ENCODE assay signal across 11 cellular contexts in the genomic region with DNA sequence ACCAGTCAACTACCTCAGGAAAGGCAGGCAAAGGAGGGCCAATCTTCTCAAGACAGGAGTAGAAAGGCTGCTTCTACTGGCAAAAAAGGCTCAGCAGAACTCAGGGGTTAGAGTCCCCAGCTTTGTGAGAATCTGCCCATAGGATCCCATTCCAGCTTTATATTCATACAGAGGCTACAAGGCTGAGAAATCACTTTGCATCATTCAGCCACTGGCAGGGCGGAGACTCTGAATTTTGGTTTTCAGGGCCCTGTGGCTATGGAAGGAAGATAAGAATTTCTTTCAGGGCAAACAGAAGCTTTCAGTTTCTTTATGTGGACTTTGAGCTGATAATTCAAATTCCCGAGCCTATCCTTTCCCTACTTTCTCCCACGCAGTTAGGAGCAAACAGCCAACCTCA.
DNase-seq lines count a peak whose midpoint lies in the region; ATAC-seq lines count a peak whose summit lies in the region.
"Had no signal": no experiment of that assay in that cellular context is flagged by ENCODE, and none has a peak within 500 bp of the region (broad histone marks: within the 10 kb centered on the region; RNA-seq: fewer than 3 reads in every experiment).

No MANE protein-coding gene starts in this region.

- no peaks in the 10 kb centered on the region for H3K36me3 ChIP-seq in CD4-positive, alpha-beta memory T cell (ENCODE audit: insufficient read depth, low read length)
- no peaks in the 10 kb centered on the region for H3K36me3 ChIP-seq in H7 (replicated peaks; ENCODE audit: control insufficient read depth, insufficient read depth, low read length)
- H3K36me3 ChIP-seq: SJSA1 had no signal

- H3K27me3 Mint-ChIP-seq in CD4-positive, alpha-beta memory T cell, result no peaks in the 10 kb centered on the region
- H3K27me3 Mint-ChIP-seq: type B pancreatic cell had no signal

- H3K27ac ChIP-seq in CD4-positive, alpha-beta memory T cell (ENCODE audit: low read depth, low read length), result peak overlapping the region; percentile 64
- H3K27ac ChIP-seq: SJSA1 had no signal

- POLR2A ChIA-PET in CD4-positive, alpha-beta memory T cell (lab: Charles Lee; ENCODE audit: partially characterized antibody), result interaction anchor here (0.7 to 3.6 kb wide), 18 partner anchors 9 to 1386 kb away, joined by 3 to 33 read pairs (median 3); a partner anchor contains a TSS

- intact Hi-C loops in CD4-positive, alpha-beta memory T cell (cut with micrococcal nuclease), result loop anchor here (5.0 to 10.0 kb wide), 5 partner anchors 162 to 1161 kb away; no protein-coding TSS in a partner anchor

- peak overlapping the region in 7 of 8 donors; percentile 45 to 81 (median 72) for H3K4me3 Mint-ChIP-seq in CD4-positive, alpha-beta memory T cell
- H3K4me3 Mint-ChIP-seq: type B pancreatic cell had no signal

- no peak overlapping the region for H3K4me3 ChIP-seq in CD4-positive, alpha-beta memory T cell (ENCODE audit: low read length in 2 of 2)
- no peak overlapping the region for H3K4me3 ChIP-seq in H7 (ENCODE audit: insufficient read depth, low read depth, low read length)
- H3K4me3 ChIP-seq: lung, SJSA1 had no signal

- H3K36me3 Mint-ChIP-seq in CD4-positive, alpha-beta memory T cell, result peaks cover 6 to 7% of the 10 kb centered on the region in 2 donors
- peaks cover 6 to 19% of the 10 kb centered on the region in 2 donors for H3K36me3 Mint-ChIP-seq in activated naive CD4-positive, alpha-beta T cell treated with anti-CD3 and anti-CD28 coated beads, Interleukin-2, amount 50 U/mL, for 72 hours
- H3K36me3 Mint-ChIP-seq: type B pancreatic cell had no signal

- no peaks in the 10 kb centered on the region for H3K9me3 ChIP-seq in CD4-positive, alpha-beta memory T cell (ENCODE audit: control insufficient read depth in 1 of 2, low read length in 2 of 2)
- H3K9me3 ChIP-seq: SJSA1 had no signal

- H3K27me3 ChIP-seq in CD4-positive, alpha-beta memory T cell (ENCODE audit: insufficient read depth, low read length), result no peaks in the 10 kb centered on the region
- H3K27me3 ChIP-seq in H7 (ENCODE audit: control insufficient read depth, insufficient read depth, low read length), result no peaks in the 10 kb centered on the region
- H3K27me3 ChIP-seq: SJSA1 had no signal

- CTCF ChIA-PET in CD4-positive, alpha-beta memory T cell (lab: Charles Lee; ENCODE audit: partially characterized antibody), result interaction anchor here (0.9 to 2.7 kb wide), 9 partner anchors 9 to 1161 kb away, joined by 3 to 23 read pairs (median 4); no protein-coding TSS in a partner anchor

- ATAC-seq in GM19395 (IDR thresholded peaks at IDR 0.05; ENCODE audit: unreplicated experiment) (peak; percentile 54), HG03196 (IDR thresholded peaks at IDR 0.05; ENCODE audit: unreplicated experiment) (peak; percentile 35)
- ATAC-seq in activated naive CD4-positive, alpha-beta T cell treated with anti-CD3 and anti-CD28 coated beads, Interleukin-2, amount 50 U/mL, for 72 hours, result peak in 1 of 2 donors; percentile 46

- peak in 3 of 5 donors; percentile 41 to 47 (median 43) for DNase-seq in CD4-positive, alpha-beta memory T cell
- DNase-seq in activated naive CD4-positive, alpha-beta T cell treated with anti-CD3 and anti-CD28 coated beads, Interleukin-2, amount 50 U/mL, for 72 hours (ENCODE audit: low spot score in 2 of 2), result no peak
- DNase-seq in NCI-H1092 treated with DMSO at 0.1 percent for 48 hours (lab: John Stamatoyannopoulos, UW) (no peak), cortex of kidney (lab: John Stamatoyannopoulos, UW) (no peak), H7 (no peak), NCI-H510A (lab: John Stamatoyannopoulos, UW) (no peak)

- peaks cover 0 to 13% (median 7%) of the 10 kb centered on the region in 8 donors for H3K9me3 Mint-ChIP-seq in CD4-positive, alpha-beta memory T cell
- H3K9me3 Mint-ChIP-seq in activated naive CD4-positive, alpha-beta T cell treated with anti-CD3 and anti-CD28 coated beads, Interleukin-2, amount 50 U/mL, for 72 hours, result peaks cover 0 to 5% of the 10 kb centered on the region in 2 donors

- H3K4me1 Mint-ChIP-seq in CD4-positive, alpha-beta memory T cell, result peaks cover 41 to 96% (median 82%) of the 10 kb centered on the region in 4 donors

- H3K27ac Mint-ChIP-seq in CD4-positive, alpha-beta memory T cell, result peak overlapping the region; percentile 87 to 96 (median 93)
- peak overlapping the region; percentile 74 to 81 for H3K27ac Mint-ChIP-seq in activated naive CD4-positive, alpha-beta T cell treated with anti-CD3 and anti-CD28 coated beads, Interleukin-2, amount 50 U/mL, for 72 hours
- H3K27ac Mint-ChIP-seq: type B pancreatic cell had no signal

- peaks cover 87% of the 10 kb centered on the region for H3K4me1 ChIP-seq in CD4-positive, alpha-beta memory T cell (ENCODE audit: insufficient read depth, low read length)
- H3K4me1 ChIP-seq: SJSA1 had no signal

Comparison
In these comparisons a context has a peak if more than half of its experiments do, and no peak if none do; other contexts are left out.
1. DNase-seq: peak in CD4-positive, alpha-beta memory T cell (3 of 5); none in activated naive CD4-positive, alpha-beta T cell treated with anti-CD3 and anti-CD28 coated beads, Interleukin-2, amount 50 U/mL, for 72 hours (0 of 2), NCI-H1092 treated with DMSO at 0.1 percent for 48 hours (single experiment), cortex of kidney (single experiment), H7 (single experiment) and NCI-H510A (single experiment).